12 cellular contexts compared by ENCODE assay signal in genomic region chr16:30882429-30883310, GRCh38. TPM values are rescaled to one million over a fixed set of nuclear protein-coding genes. Genes with fewer than 3 reads are reported as not detected.
A peak's percentile ranks its signal among the peaks of the same experiment; 100 is the strongest.
DNase-seq lines count a peak whose midpoint lies in the region; ATAC-seq and TF ChIP-seq lines count a peak whose summit lies in the region.
"Had no signal": no experiment of that assay in that cellular context is flagged by ENCODE, and none has a peak within 500 bp of the region (broad histone marks: within the 10 kb centered on the region; RNA-seq: fewer than 3 reads in every experiment).

No MANE protein-coding gene starts in this region.

- H3K27ac ChIP-seq in SK-N-SH (ENCODE audit: low read depth in 2 of 2, low read length in 1 of 2) (no peak overlapping the region; a peak in 1 of 4 replicates), KOPT-K1 (ENCODE audit: low read depth, low read length, poor library complexity, severe bottlenecking) (peak overlapping the region; percentile 25), caudate nucleus (ENCODE audit: low read depth, low read length) (no peak overlapping the region)
- H3K27ac ChIP-seq: coronary artery, tibial artery had no signal

- peaks cover 24% of the 10 kb centered on the region for H3K36me3 Mint-ChIP-seq in activated naive CD8-positive, alpha-beta T cell treated with anti-CD3 and anti-CD28 coated beads, Interleukin-2, amount 10 ng/mL, durations not matched to agents 7 days and 5 days
- H3K36me3 Mint-ChIP-seq in neural crest cell (ENCODE audit: low read depth): peaks cover 8% of the 10 kb centered on the region

- H3K9ac ChIP-seq in SK-N-SH: no peak overlapping the region

- DNase-seq in SK-N-SH: no peak
- no peak for DNase-seq in activated naive CD8-positive, alpha-beta T cell treated with anti-CD3 and anti-CD28 coated beads, Interleukin-2, amount 10 ng/mL, durations not matched to agents 7 days and 5 days
- DNase-seq in neural crest cell (ENCODE audit: low read depth, low spot score): no peak
- DNase-seq in NCI-H2029 treated with DMSO at 0.1 percent for 48 hours (lab: John Stamatoyannopoulos, UW): no peak
- DNase-seq in caudate nucleus (lab: John Stamatoyannopoulos, UW): no peak
- DNase-seq in NOMO-1 (lab: John Stamatoyannopoulos, UW; ENCODE audit: unreplicated experiment in 2 of 2): no peak
- DNase-seq: 8988T, NCI-H446 treated with DMSO at 0.1 percent for 48 hours, tibial artery had no signal

- H2AFZ ChIP-seq in SK-N-SH (ENCODE audit: low read depth): no peak overlapping the region

- H3F3A ChIP-seq in SK-N-SH (replicated peaks; ENCODE audit: insufficient read depth): peaks cover 9% of the 10 kb centered on the region

- no peaks in the 10 kb centered on the region for H3K4me1 ChIP-seq in SK-N-SH (ENCODE audit: control insufficient read depth in 1 of 2, insufficient read depth in 2 of 2, low read depth in 1 of 2, low read length in 1 of 2)

- no peaks in the 10 kb centered on the region for H3K9me3 Mint-ChIP-seq in activated naive CD8-positive, alpha-beta T cell treated with anti-CD3 and anti-CD28 coated beads, Interleukin-2, amount 10 ng/mL, durations not matched to agents 7 days and 5 days
- H3K9me3 Mint-ChIP-seq in neural crest cell: no peaks in the 10 kb centered on the region

- 91% methylated on average over 4 of the region's 4 CpGs for WGBS in SK-N-SH (ENCODE audit: low lambda C conversion rate)

- H3K27ac Mint-ChIP-seq in activated naive CD8-positive, alpha-beta T cell treated with anti-CD3 and anti-CD28 coated beads, Interleukin-2, amount 10 ng/mL, durations not matched to agents 7 days and 5 days: peak overlapping the region; percentile 89
- no peak overlapping the region for H3K27ac Mint-ChIP-seq in neural crest cell (ENCODE audit: unreplicated experiment)

- no peak overlapping the region for H3K4me2 ChIP-seq in SK-N-SH

- TF ChIP-seq CTCF in SK-N-SH (IDR thresholded peaks at IDR 0.05) (no peak), neural crest cell (conservative IDR thresholded peaks at IDR 0.05) (no peak)

- peaks cover 23% of the 10 kb centered on the region for H3K4me1 Mint-ChIP-seq in activated naive CD8-positive, alpha-beta T cell treated with anti-CD3 and anti-CD28 coated beads, Interleukin-2, amount 10 ng/mL, durations not matched to agents 7 days and 5 days
- peaks cover 26% of the 10 kb centered on the region for H3K4me1 Mint-ChIP-seq in neural crest cell

- no peak for TF ChIP-seq RAD21 in SK-N-SH (IDR thresholded peaks at IDR 0.05; ENCODE audit: low read length)

- no peaks in the 10 kb centered on the region for H3K9me2 ChIP-seq in SK-N-SH

- peak overlapping the region; percentile 43 for H3K4me3 Mint-ChIP-seq in activated naive CD8-positive, alpha-beta T cell treated with anti-CD3 and anti-CD28 coated beads, Interleukin-2, amount 10 ng/mL, durations not matched to agents 7 days and 5 days
- H3K4me3 Mint-ChIP-seq in neural crest cell: peak overlapping the region; percentile 77

- no peaks in the 10 kb centered on the region for H3K27me3 ChIP-seq in SK-N-SH (ENCODE audit: insufficient read depth)
- H3K27me3 ChIP-seq: tibial artery had no signal

- no peaks in the 10 kb centered on the region for H4K20me1 ChIP-seq in SK-N-SH (ENCODE audit: insufficient read depth)

- no peaks in the 10 kb centered on the region for H3K27me3 Mint-ChIP-seq in activated naive CD8-positive, alpha-beta T cell treated with anti-CD3 and anti-CD28 coated beads, Interleukin-2, amount 10 ng/mL, durations not matched to agents 7 days and 5 days
- no peaks in the 10 kb centered on the region for H3K27me3 Mint-ChIP-seq in neural crest cell (ENCODE audit: low read depth)

- no peaks in the 10 kb centered on the region for H3K9me3 ChIP-seq in SK-N-SH
- no peaks in the 10 kb centered on the region for H3K9me3 ChIP-seq in KOPT-K1 (ENCODE audit: insufficient read depth, low read length, poor library complexity, severe bottlenecking)
- H3K9me3 ChIP-seq: tibial artery had no signal

- CTCF ChIA-PET in SK-N-SH (lab: Yijun Ruan, JAX): no interaction called here

- peaks cover 21% of the 10 kb centered on the region for H3K79me2 ChIP-seq in SK-N-SH (ENCODE audit: insufficient read depth)

- peak; percentile 42 for ATAC-seq in SK-N-SH treated with all-trans-retinoic acid at 6 μM for 48 hours
- peak; percentile 69 for ATAC-seq in activated naive CD8-positive, alpha-beta T cell treated with anti-CD3 and anti-CD28 coated beads, Interleukin-2, amount 10 ng/mL, durations not matched to agents 7 days and 5 days (ENCODE audit: low read depth)

- no peak overlapping the region for H3K4me3 ChIP-seq in SK-N-SH (ENCODE audit: low read depth in 2 of 2, low read length in 1 of 2)
- H3K4me3 ChIP-seq: coronary artery, tibial artery had no signal

- H3K36me3 ChIP-seq in SK-N-SH (replicated peaks in 1 of 2; ENCODE audit: control insufficient read depth in 1 of 2, insufficient read depth in 2 of 2, low read length in 1 of 2) (peaks cover 8 to 21% of the 10 kb centered on the region in 2 experiments), KOPT-K1 (ENCODE audit: insufficient read depth, low read length) (peaks cover 74% of the 10 kb centered on the region)

- no peak for TF ChIP-seq EP300 in SK-N-SH (IDR thresholded peaks at IDR 0.05; ENCODE audit: borderline replicate concordance in 1 of 2, low read depth in 1 of 2, low read length in 1 of 2)

- POLR2A ChIA-PET in SK-N-SH (lab: Yijun Ruan, JAX): no interaction called here
- POLR2A ChIA-PET in activated naive CD8-positive, alpha-beta T cell treated with anti-CD3 and anti-CD28 coated beads, Interleukin-2, amount 10 ng/mL, durations not matched to agents 7 days and 5 days (lab: Charles Lee): interaction anchor here (0.7 to 3.5 kb wide), 3 partner anchors 10 to 20 kb away, joined by 3 to 15 read pairs (median 3); no protein-coding TSS in a partner anchor

TF ChIP-seq in SK-N-SH treated with all-trans-retinoic acid at 6 μM for 48 hours, 23 proteins besides CTCF, POLR2A, EP300 and RAD21 (continues in another document):
- TF ChIP-seq TCF4 (CRISPR knock-in tag; IDR thresholded peaks at IDR 0.05; ENCODE audit: borderline replicate concordance) (no peak), ZFP3 (CRISPR knock-in tag; IDR thresholded peaks at IDR 0.05) (no peak), RARB (CRISPR knock-in tag; IDR thresholded peaks at IDR 0.05) (no peak), CREB5 (CRISPR knock-in tag; IDR thresholded peaks at IDR 0.05; ENCODE audit: low read depth) (no peak), TOX (CRISPR knock-in tag; IDR thresholded peaks at IDR 0.05; ENCODE audit: borderline replicate concordance) (no peak)

TF ChIP-seq in SK-N-SH, 30 proteins besides CTCF, POLR2A, EP300 and RAD21:
- TF ChIP-seq NFIC (IDR thresholded peaks at IDR 0.05; ENCODE audit: borderline replicate concordance): no peak
- no peak for TF ChIP-seq FOSL2 (IDR thresholded peaks at IDR 0.05; ENCODE audit: borderline replicate concordance, low read depth)
- no peak for TF ChIP-seq NRF1 (IDR thresholded peaks at IDR 0.05; ENCODE audit: low read depth, low read length)
- no peak for TF ChIP-seq USF2 (IDR thresholded peaks at IDR 0.05; ENCODE audit: borderline replicate concordance, low read depth, low read length)
- TF ChIP-seq MAX (IDR thresholded peaks at IDR 0.05; ENCODE audit: low read depth): no peak
- TF ChIP-seq JUND (IDR thresholded peaks at IDR 0.05): no peak
- no peak for TF ChIP-seq POLR2AphosphoS5 (IDR thresholded peaks at IDR 0.05; ENCODE audit: low read depth, low read length)
TF ChIP-seq in SK-N-SH: peak in this region for 0.

RNA-seq across cellular contexts. Expression of gene BCL7C, which starts 11.2 kb away (rescaled TPM):
- 48.5 and 56.3 TPM in 2 replicates for polyA plus RNA-seq in SK-N-SH (2012; rRNA removed)
- 43.4 and 50.2 TPM in 2 replicates for polyA plus RNA-seq in SK-N-SH (2012; cell fraction: cytosol; rRNA removed)
- polyA plus RNA-seq in SK-N-SH (2012; cell fraction: nucleus; rRNA removed): 18.9 and 20.3 TPM in 2 replicates
- 10 to 100 TPM; 31.1 to 31.8 TPM for total RNA-seq in activated naive CD8-positive, alpha-beta T cell treated with anti-CD3 and anti-CD28 coated beads, Interleukin-2, amount 10 ng/mL, durations not matched to agents 7 days and 5 days
- total RNA-seq in neural crest cell: 35.9 and 38.4 TPM in 2 replicates

RNA-seq across cellular contexts. Expression of gene CTF1, which starts 13.7 kb away (rescaled TPM):
- polyA plus RNA-seq in SK-N-SH (2012; rRNA removed): 35.9 and 45.7 TPM in 2 replicates
- polyA plus RNA-seq in SK-N-SH (2012; cell fraction: cytosol; rRNA removed): 25.7 and 32.1 TPM in 2 replicates
- polyA plus RNA-seq in SK-N-SH (2012; cell fraction: nucleus; rRNA removed): 25.1 and 26.3 TPM in 2 replicates
- under 1 TPM; 0.19 to 0.37 TPM for total RNA-seq in activated naive CD8-positive, alpha-beta T cell treated with anti-CD3 and anti-CD28 coated beads, Interleukin-2, amount 10 ng/mL, durations not matched to agents 7 days and 5 days
- 1.6 and 2.6 TPM in 2 replicates for total RNA-seq in neural crest cell

RNA-seq across cellular contexts. Expression of gene FBXL19, which starts 40.7 kb away (rescaled TPM):
- polyA plus RNA-seq in SK-N-SH (2012; rRNA removed): 18.3 and 20.6 TPM in 2 replicates
- polyA plus RNA-seq in SK-N-SH (2012; cell fraction: cytosol; rRNA removed): 8.6 and 15.1 TPM in 2 replicates
- 31.4 and 33.9 TPM in 2 replicates for polyA plus RNA-seq in SK-N-SH (2012; cell fraction: nucleus; rRNA removed)
- total RNA-seq in activated naive CD8-positive, alpha-beta T cell treated with anti-CD3 and anti-CD28 coated beads, Interleukin-2, amount 10 ng/mL, durations not matched to agents 7 days and 5 days: 10 to 100 TPM; 20.1 to 24.4 TPM
- 78.1 and 84.7 TPM in 2 replicates for total RNA-seq in neural crest cell
